Comparison of ENCODE assay signal across 9 cellular contexts in genomic region chr20:40160151-40160550, GRCh38.
A peak's percentile ranks its signal among the peaks of the same experiment; 100 is the strongest.
DNase-seq lines count a peak whose midpoint lies in the region; ATAC-seq and TF ChIP-seq lines count a peak whose summit lies in the region.
"Had no signal": no experiment of that assay in that cellular context is flagged by ENCODE, and none has a peak within 500 bp of the region (broad histone marks: within the 10 kb centered on the region; RNA-seq: fewer than 3 reads in every experiment).

No MANE protein-coding gene starts in this region.

- H3K4me1 ChIP-seq in spleen, result peaks cover 0 to 6% (median 0%) of the 10 kb centered on the region in 6 donors

- 65 to 72% (median 66%) methylated on average over 7 of the region's 7 CpGs for WGBS in spleen, 5 donors

- ATAC-seq in GM21367 (IDR thresholded peaks at IDR 0.05; ENCODE audit: unreplicated experiment), result peak; percentile 49
- ATAC-seq in activated CD8-positive, alpha-beta T cell treated with anti-CD3 and anti-CD28 coated beads, Interleukin-2, amount 10 ng/mL, durations not matched to agents 7 days and 5 days, result no peak
- ATAC-seq in GM21825 (IDR thresholded peaks at IDR 0.05; ENCODE audit: unreplicated experiment), result no peak

- no peaks in the 10 kb centered on the region for H3K9me3 Mint-ChIP-seq in activated CD8-positive, alpha-beta T cell treated with anti-CD3 and anti-CD28 coated beads, Interleukin-2, amount 10 ng/mL, durations not matched to agents 7 days and 5 days (ENCODE audit: insufficient read depth)
- H3K9me3 Mint-ChIP-seq: T-helper 1 cell treated with Interleukin-12 subunit alpha and Interleukin-12 subunit beta and Interleukin-4 antibody, amounts not matched to agents 30 μg/mL and 1 μg/mL, for 36 hours had no signal

- TF ChIP-seq CTCF in spleen (IDR thresholded peaks at IDR 0.05 in 8 of 11, conservative IDR thresholded peaks at IDR 0.05 in 3 of 11), result peak in 8 of 11 experiments; percentile 47 to 72 (median 64)

- no peaks in the 10 kb centered on the region for H3K9me3 ChIP-seq in spleen

- H3K27me3 Mint-ChIP-seq in activated CD8-positive, alpha-beta T cell treated with anti-CD3 and anti-CD28 coated beads, Interleukin-2, amount 10 ng/mL, durations not matched to agents 7 days and 5 days (ENCODE audit: low read depth), result no peaks in the 10 kb centered on the region

- H3K27ac ChIP-seq in spleen, result no peak overlapping the region

- intact Hi-C loops in spleen (cut with DNase I; ENCODE audit: low total_unique reads), result no loop called here

- no peaks in the 10 kb centered on the region for H3K36me3 ChIP-seq in spleen

- no peaks in the 10 kb centered on the region for H3K36me3 Mint-ChIP-seq in activated CD8-positive, alpha-beta T cell treated with anti-CD3 and anti-CD28 coated beads, Interleukin-2, amount 10 ng/mL, durations not matched to agents 7 days and 5 days (ENCODE audit: low read depth)

- no peak overlapping the region for H3K4me3 Mint-ChIP-seq in activated CD8-positive, alpha-beta T cell treated with anti-CD3 and anti-CD28 coated beads, Interleukin-2, amount 10 ng/mL, durations not matched to agents 7 days and 5 days
- H3K4me3 Mint-ChIP-seq: T-helper 1 cell treated with Interleukin-12 subunit alpha and Interleukin-12 subunit beta and Interleukin-4 antibody, amounts not matched to agents 30 μg/mL and 1 μg/mL, for 36 hours had no signal

- POLR2A ChIA-PET in activated CD8-positive, alpha-beta T cell treated with anti-CD3 and anti-CD28 coated beads, Interleukin-2, amount 10 ng/mL, durations not matched to agents 7 days and 5 days (lab: Charles Lee), result no interaction called here

- no peaks in the 10 kb centered on the region for H3K27me3 ChIP-seq in spleen (replicated peaks in 1 of 7)

- DNase-seq in COR-L47 (lab: John Stamatoyannopoulos, UW) (peak; percentile 30), NCI-H345 (lab: John Stamatoyannopoulos, UW) (peak; percentile 50), hepatic stellate cell (ENCODE audit: low spot score) (peak; percentile 3), spleen (no peak)
- peak; percentile 36 for DNase-seq in activated CD8-positive, alpha-beta T cell treated with anti-CD3 and anti-CD28 coated beads, Interleukin-2, amount 10 ng/mL, durations not matched to agents 7 days and 5 days
- DNase-seq in activated effector memory CD4-positive, alpha-beta T cell treated with Interleukin-2 at 50 U/mL for 16 hours, result no peak

- TF ChIP-seq POLR2A in spleen (IDR thresholded peaks at IDR 0.05), result no peak

- no peaks in the 10 kb centered on the region for H3K4me1 Mint-ChIP-seq in activated CD8-positive, alpha-beta T cell treated with anti-CD3 and anti-CD28 coated beads, Interleukin-2, amount 10 ng/mL, durations not matched to agents 7 days and 5 days (ENCODE audit: low read depth)

- no peak overlapping the region for H3K4me3 ChIP-seq in spleen

- CTCF ChIA-PET in activated CD8-positive, alpha-beta T cell treated with anti-CD3 and anti-CD28 coated beads, Interleukin-2, amount 10 ng/mL, durations not matched to agents 7 days and 5 days (lab: Charles Lee), result interaction anchor here (0.6 to 2.0 kb wide), 5 partner anchors 12 to 891 kb away, joined by 3 to 9 read pairs (median 3); no protein-coding TSS in a partner anchor

- H3K27ac Mint-ChIP-seq in activated CD8-positive, alpha-beta T cell treated with anti-CD3 and anti-CD28 coated beads, Interleukin-2, amount 10 ng/mL, durations not matched to agents 7 days and 5 days, result no peak overlapping the region
- H3K27ac Mint-ChIP-seq: T-helper 1 cell treated with Interleukin-12 subunit alpha and Interleukin-12 subunit beta and Interleukin-4 antibody, amounts not matched to agents 30 μg/mL and 1 μg/mL, for 36 hours had no signal

Comparison
In these comparisons a context has a peak if more than half of its experiments do, and no peak if none do; other contexts are left out.
1. DNase-seq: peak in COR-L47 (single experiment), NCI-H345 (single experiment), activated CD8-positive, alpha-beta T cell treated with anti-CD3 and anti-CD28 coated beads, Interleukin-2, amount 10 ng/mL, durations not matched to agents 7 days and 5 days (single experiment) and hepatic stellate cell (single experiment); none in spleen (single experiment) and activated effector memory CD4-positive, alpha-beta T cell treated with Interleukin-2 at 50 U/mL for 16 hours (single experiment).